In the genomic region with DNA sequence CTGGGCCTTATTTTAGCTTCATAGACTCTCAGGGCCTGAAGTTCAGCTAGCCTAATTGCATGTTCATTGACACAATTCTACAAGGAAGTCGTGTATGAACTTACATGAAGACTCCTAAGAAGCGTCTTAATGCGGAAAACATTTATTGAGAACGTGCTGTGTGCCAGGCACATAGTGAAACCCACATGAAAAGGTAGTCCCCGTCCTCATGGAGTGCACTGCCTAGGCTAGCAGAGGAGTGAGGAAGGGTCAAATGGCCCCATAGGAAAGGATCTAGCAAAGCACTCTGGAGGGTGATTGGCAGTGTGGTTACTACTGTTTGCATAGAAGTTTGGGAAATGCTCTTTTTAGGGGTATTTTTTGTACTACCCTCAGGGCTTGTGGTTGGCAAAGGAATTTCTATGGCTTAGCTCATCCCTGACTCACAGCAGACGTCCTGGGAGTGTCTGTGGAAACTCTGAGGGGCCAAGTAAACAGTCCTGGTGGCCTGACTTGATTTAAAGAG, we compare ENCODE assay signal across 8 cellular contexts. TPM values are rescaled to one million over a fixed set of nuclear protein-coding genes. Genes with fewer than 3 reads are reported as not detected.
DNase-seq lines count a peak whose midpoint lies in the region; ATAC-seq and TF ChIP-seq lines count a peak whose summit lies in the region.

No MANE protein-coding gene starts in this region.

- H3K27ac ChIP-seq in right atrium auricular region = peak overlapping the region; percentile 95 to 97
- peak overlapping the region; percentile 85 for H3K27ac ChIP-seq in substantia nigra (ENCODE audit: low read depth, low read length, poor library complexity, severe bottlenecking)

- intact Hi-C loops in Right ventricle myocardium inferior (cut with DNase I) = loop anchor here (5.0 to 10.0 kb wide), 3 partner anchors 37 to 329 kb away; partner anchors contain the start of gene HCN4

- no peaks in the 10 kb centered on the region for H3K9me3 Mint-ChIP-seq in activated naive CD8-positive, alpha-beta T cell treated with anti-CD3 and anti-CD28 coated beads for 36 hours
- H3K9me3 Mint-ChIP-seq in immature natural killer cell = no peaks in the 10 kb centered on the region

- H3K9me3 ChIP-seq in right atrium auricular region = no peaks in the 10 kb centered on the region

- H3K27ac Mint-ChIP-seq in activated naive CD8-positive, alpha-beta T cell treated with anti-CD3 and anti-CD28 coated beads for 36 hours = peak overlapping the region; percentile 77
- H3K27ac Mint-ChIP-seq in immature natural killer cell = peak overlapping the region; percentile 73 to 88 (median 82)

- ATAC-seq in Right ventricle myocardium inferior = no peak
- no peak for ATAC-seq in GM18511 (IDR thresholded peaks at IDR 0.05; ENCODE audit: unreplicated experiment)
- no peak for ATAC-seq in HG03025 (IDR thresholded peaks at IDR 0.05; ENCODE audit: low FRiP score, unreplicated experiment)

- peaks cover 0 to 42% of the 10 kb centered on the region in 2 donors for H3K4me1 ChIP-seq in right atrium auricular region

- H3K4me3 Mint-ChIP-seq in activated naive CD8-positive, alpha-beta T cell treated with anti-CD3 and anti-CD28 coated beads for 36 hours = peak overlapping the region; percentile 86
- H3K4me3 Mint-ChIP-seq in immature natural killer cell = peak overlapping the region; percentile 83 to 91 (median 88)

- no peaks in the 10 kb centered on the region for H3K36me3 ChIP-seq in right atrium auricular region

- H3K27me3 ChIP-seq in right atrium auricular region = no peaks in the 10 kb centered on the region

- DNase-seq in right atrium auricular region (ENCODE audit: low spot score) (no peak), Right ventricle myocardium inferior (ENCODE audit: missing footprints) (no peak), immature natural killer cell (no peak), substantia nigra (lab: John Stamatoyannopoulos, UW) (no peak), NCI-H1105 treated with DMSO at 0.1 percent for 48 hours (lab: John Stamatoyannopoulos, UW) (no peak)
- DNase-seq in activated naive CD8-positive, alpha-beta T cell treated with anti-CD3 and anti-CD28 coated beads for 36 hours = no peak

- H3K27me3 Mint-ChIP-seq in activated naive CD8-positive, alpha-beta T cell treated with anti-CD3 and anti-CD28 coated beads for 36 hours = peaks cover 26% of the 10 kb centered on the region
- peaks cover 0 to 11% (median 7%) of the 10 kb centered on the region in 3 donors for H3K27me3 Mint-ChIP-seq in immature natural killer cell (ENCODE audit: low read depth in 3 of 3)

- H3K36me3 Mint-ChIP-seq in activated naive CD8-positive, alpha-beta T cell treated with anti-CD3 and anti-CD28 coated beads for 36 hours = no peaks in the 10 kb centered on the region
- H3K36me3 Mint-ChIP-seq in immature natural killer cell = no peaks in the 10 kb centered on the region

- H3K4me3 ChIP-seq in right atrium auricular region = peak overlapping the region; percentile 14 to 86

- H3K4me1 Mint-ChIP-seq in activated naive CD8-positive, alpha-beta T cell treated with anti-CD3 and anti-CD28 coated beads for 36 hours = peaks cover 46% of the 10 kb centered on the region
- H3K4me1 Mint-ChIP-seq in immature natural killer cell = peaks cover 39 to 49% of the 10 kb centered on the region in 2 donors

- no peak for TF ChIP-seq CTCF in right atrium auricular region (IDR thresholded peaks at IDR 0.05)

RNA-seq across cellular contexts. Expression of gene NPTN, which starts 0.9 kb away (rescaled TPM):
- 100 to 1,000 TPM; 186 to 225 TPM for total RNA-seq in right atrium auricular region
- total RNA-seq in Right ventricle myocardium inferior = 211 TPM
- 10 to 100 TPM; 41.0 to 43.5 TPM for total RNA-seq in activated naive CD8-positive, alpha-beta T cell treated with anti-CD3 and anti-CD28 coated beads for 36 hours
- polyA plus RNA-seq in immature natural killer cell = 10 to 100 TPM; 30.3 to 58.7 (median 41.6) TPM

RNA-seq across cellular contexts. Expression of gene CD276, which starts 50.1 kb away (rescaled TPM):
- total RNA-seq in right atrium auricular region (10 to 100 TPM; 31.2 to 60.4 TPM), Right ventricle myocardium inferior (35.6 TPM)
- total RNA-seq in activated naive CD8-positive, alpha-beta T cell treated with anti-CD3 and anti-CD28 coated beads for 36 hours = 1 to 10 TPM; 1.6 to 2.1 TPM
- not detected for polyA plus RNA-seq in immature natural killer cell

Comparison
In these comparisons a context has a peak if more than half of its experiments do, and no peak if none do; other contexts are left out.
1. RNA of gene CD276, which starts 50.1 kb away (total RNA-seq): 31.2 to 60.4 TPM in right atrium auricular region and 35.6 TPM in Right ventricle myocardium inferior (single experiment); 1.6 to 2.1 TPM in activated naive CD8-positive, alpha-beta T cell treated with anti-CD3 and anti-CD28 coated beads for 36 hours; every median in the first group is over 10 times any median in the second.